ENCODE assay signal across 13 cellular contexts in genomic region chrX:133783273-133783672, GRCh38.
DNase-seq lines count a peak whose midpoint lies in the region; ATAC-seq and TF ChIP-seq lines count a peak whose summit lies in the region.
"Had no signal": no experiment of that assay in that cellular context is flagged by ENCODE, and none has a peak within 500 bp of the region (broad histone marks: within the 10 kb centered on the region; RNA-seq: fewer than 3 reads in every experiment).

No MANE protein-coding gene starts in this region.

- H3K36me3 ChIP-seq in aorta (ENCODE audit: control insufficient read depth in 1 of 2, insufficient read depth in 2 of 2, low read length in 1 of 2): no peaks in the 10 kb centered on the region
- H3K36me3 ChIP-seq: right lobe of liver had no signal

- peak; percentile 80 for ATAC-seq in GM18907 (IDR thresholded peaks at IDR 0.05; ENCODE audit: unreplicated experiment)
- peak; percentile 82 for ATAC-seq in GM21723 (IDR thresholded peaks at IDR 0.05; ENCODE audit: unreplicated experiment)
- ATAC-seq in HG03432 (IDR thresholded peaks at IDR 0.05; ENCODE audit: unreplicated experiment): peak; percentile 87
- no peak for ATAC-seq in Right ventricle myocardium inferior
- ATAC-seq in aorta (ENCODE audit: low FRiP score): no peak
- ATAC-seq in left ventricle myocardium superior: no peak

- DNase-seq in Right ventricle myocardium inferior (ENCODE audit: missing footprints) (no peak), aorta (no peak), NCI-H2107 (lab: John Stamatoyannopoulos, UW) (no peak), left ventricle myocardium superior (no peak)
- DNase-seq: activated CD4-positive, alpha-beta T cell treated with anti-CD3 and anti-CD28 coated beads, Interleukin-2, amount 50 U/mL, for 4 hours; activated naive CD8-positive, alpha-beta T cell treated with anti-CD3 and anti-CD28 coated beads for 36 hours; dermis blood vessel endothelial cell; mesendoderm; right lobe of liver had no signal

- H3K27me3 Mint-ChIP-seq in nephron (ENCODE audit: low read depth): no peaks in the 10 kb centered on the region
- H3K27me3 Mint-ChIP-seq: activated naive CD8-positive, alpha-beta T cell treated with anti-CD3 and anti-CD28 coated beads for 36 hours had no signal

- whole genome bisulfite sequencing in aorta, 2 donors: 68 to 87% methylated on average over 2 of the region's 2 CpGs

- no peak overlapping the region for H3K4me3 ChIP-seq in aorta (ENCODE audit: low read length in 2 of 2)
- H3K4me3 ChIP-seq: right lobe of liver had no signal

- H3K9me3 Mint-ChIP-seq in nephron: no peaks in the 10 kb centered on the region
- H3K9me3 Mint-ChIP-seq: activated naive CD8-positive, alpha-beta T cell treated with anti-CD3 and anti-CD28 coated beads for 36 hours had no signal

- no peak overlapping the region for H3K27ac ChIP-seq in aorta (ENCODE audit: low read depth in 1 of 2, low read length in 2 of 2)
- H3K27ac ChIP-seq: right lobe of liver had no signal

- peaks cover 0 to 1% of the 10 kb centered on the region in 2 donors for H3K27me3 ChIP-seq in aorta (ENCODE audit: control insufficient read depth in 1 of 2, insufficient read depth in 2 of 2, low read length in 1 of 2)
- H3K27me3 ChIP-seq: right lobe of liver had no signal

- intact Hi-C loops in Right ventricle myocardium inferior (cut with DNase I): no loop called here
- intact Hi-C loops in aorta (cut with DNase I): no loop called here
- intact Hi-C loops in left ventricle myocardium superior (cut with micrococcal nuclease): no loop called here

- H3K4me1 Mint-ChIP-seq in nephron: peaks cover 59% of the 10 kb centered on the region
- H3K4me1 Mint-ChIP-seq: activated naive CD8-positive, alpha-beta T cell treated with anti-CD3 and anti-CD28 coated beads for 36 hours had no signal

- H3K4me1 ChIP-seq in aorta (ENCODE audit: control insufficient read depth in 1 of 2, insufficient read depth in 2 of 2, low read length in 2 of 2): no peaks in the 10 kb centered on the region
- H3K4me1 ChIP-seq: right lobe of liver had no signal

- H3K36me3 Mint-ChIP-seq in nephron (ENCODE audit: low read depth): no peaks in the 10 kb centered on the region
- H3K36me3 Mint-ChIP-seq: activated naive CD8-positive, alpha-beta T cell treated with anti-CD3 and anti-CD28 coated beads for 36 hours had no signal

- H3K9me3 ChIP-seq in aorta (ENCODE audit: control insufficient read depth, low read length): no peaks in the 10 kb centered on the region
- H3K9me3 ChIP-seq: right lobe of liver had no signal

- H3K27ac Mint-ChIP-seq in nephron: peak overlapping the region; percentile 69 to 88 (median 71)
- H3K27ac Mint-ChIP-seq: activated naive CD8-positive, alpha-beta T cell treated with anti-CD3 and anti-CD28 coated beads for 36 hours had no signal

- no peak for TF ChIP-seq CTCF in nephron (IDR thresholded peaks at IDR 0.05; ENCODE audit: unreplicated experiment in 3 of 3)

- no peak overlapping the region for H3K4me3 Mint-ChIP-seq in nephron
- H3K4me3 Mint-ChIP-seq: activated naive CD8-positive, alpha-beta T cell treated with anti-CD3 and anti-CD28 coated beads for 36 hours had no signal

Comparison
In these comparisons a context has a peak if more than half of its experiments do, and no peak if none do; other contexts are left out.
1. ATAC-seq: peak in GM18907 (single experiment), GM21723 (single experiment) and HG03432 (single experiment); none in Right ventricle myocardium inferior (single experiment), aorta (single experiment) and left ventricle myocardium superior (single experiment).